11 cellular contexts compared by ENCODE assay signal in the genomic region with DNA sequence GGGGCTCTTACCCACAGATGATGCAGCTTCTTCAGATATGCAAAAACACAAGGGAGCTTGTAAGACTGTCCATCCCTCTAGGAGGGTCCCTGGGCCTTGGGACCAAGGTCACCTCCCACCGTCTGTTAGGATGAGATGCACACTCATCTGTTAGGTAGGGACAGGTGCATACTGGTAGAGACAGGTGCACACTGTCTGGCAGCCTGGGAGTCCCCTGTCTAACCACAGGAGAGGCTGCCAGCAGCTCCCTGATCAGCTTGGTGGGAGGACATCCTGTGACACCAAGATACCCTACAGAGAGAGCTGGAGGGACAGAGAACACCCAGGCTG. TPM values are rescaled to one million over a fixed set of nuclear protein-coding genes. Genes with fewer than 3 reads are reported as not detected.
DNase-seq lines count a peak whose midpoint lies in the region; ATAC-seq, FAIRE-seq and TF ChIP-seq lines count a peak whose summit lies in the region.
"Had no signal": no experiment of that assay in that cellular context is flagged by ENCODE, and none has a peak within 500 bp of the region (broad histone marks: within the 10 kb centered on the region; RNA-seq: fewer than 3 reads in every experiment).

No MANE protein-coding gene starts in this region.

- peaks cover 0 to 2% (median 0%) of the 10 kb centered on the region in 7 donors for H3K9me3 Mint-ChIP-seq in CD14-positive monocyte

- no peak for FAIRE-seq in frontal cortex (lab: Jason Lieb, UNC)

- H3K4me3 Mint-ChIP-seq in CD14-positive monocyte: no peak overlapping the region

- peaks cover 12 to 19% of the 10 kb centered on the region in 2 donors for H3K36me3 Mint-ChIP-seq in CD14-positive monocyte

- peaks cover 9 to 30% (median 21%) of the 10 kb centered on the region in 3 donors for H3K27me3 Mint-ChIP-seq in CD14-positive monocyte (ENCODE audit: low read depth in 3 of 3)

- no peak for DNase-seq in foreskin keratinocyte
- no peak for DNase-seq in RWPE1 (ENCODE audit: low spot score)
- DNase-seq in frontal cortex (ENCODE audit: low spot score in 2 of 2): no peak
- no peak for DNase-seq in CD14-positive monocyte (ENCODE audit: low spot score)
- no peak for DNase-seq in NOMO-1 treated with dmso at 0.1 percent for 144 hours (lab: John Stamatoyannopoulos, UW; ENCODE audit: unreplicated experiment)
- DNase-seq: DMS79 had no signal

- ATAC-seq in GM18502 (IDR thresholded peaks at IDR 0.05; ENCODE audit: poor library complexity, unreplicated experiment) (peak; percentile 23), GM21390 (IDR thresholded peaks at IDR 0.05; ENCODE audit: unreplicated experiment) (peak; percentile 33), HG03354 (IDR thresholded peaks at IDR 0.05; ENCODE audit: poor library complexity, severe bottlenecking, unreplicated experiment) (peak; percentile 35), foreskin keratinocyte (peak; percentile 23)

- H3K27ac Mint-ChIP-seq in CD14-positive monocyte: no peak overlapping the region

- peaks cover 9% of the 10 kb centered on the region for H3K27me3 ChIP-seq in foreskin keratinocyte

- no peaks in the 10 kb centered on the region for H3K4me1 ChIP-seq in foreskin keratinocyte

- intact Hi-C loops in CD14-positive monocyte (cut with micrococcal nuclease): no loop called here

- POLR2A ChIA-PET in RWPE1 (lab: Yijun Ruan, JAX; ENCODE audit: low non-redundant PET): interaction anchor here (0.9 kb wide), 1 partner anchor 14 kb away, joined by 3 read pairs; the partner anchor contains the start of gene TSPAN17

- no peak overlapping the region for H3K27ac ChIP-seq in foreskin keratinocyte
- no peak overlapping the region for H3K27ac ChIP-seq in RWPE1

- peaks cover 23% of the 10 kb centered on the region for H3K4me1 Mint-ChIP-seq in CD14-positive monocyte

- no peak for TF ChIP-seq CTCF in foreskin keratinocyte (conservative IDR thresholded peaks at IDR 0.05)
- TF ChIP-seq CTCF in RWPE1 (conservative IDR thresholded peaks at IDR 0.05; ENCODE audit: low read depth): no peak
- no peak for TF ChIP-seq CTCF in CD14-positive monocyte (IDR thresholded peaks at IDR 0.05)

- CTCF ChIA-PET in RWPE1 (lab: Yijun Ruan, JAX): interaction anchor here (0.5 to 3.1 kb wide), 68 partner anchors 9 to 825 kb away, joined by 3 to 31 read pairs (median 4); partner anchors contain the start of genes HK3 and TSPAN17

RNA-seq across cellular contexts. Expression of gene TSPAN17, which starts 13.2 kb away (rescaled TPM):
- total RNA-seq in foreskin keratinocyte (62.5 and 72.1 TPM in 2 replicates), frontal cortex (21.2 TPM)
- polyA plus RNA-seq in foreskin keratinocyte (56.6 and 61.4 TPM in 2 replicates), CD14-positive monocyte (10 to 100 TPM; 22.2 to 27.7 TPM)

RNA-seq across cellular contexts. Expression of gene EIF4E1B, which starts 30.0 kb away (rescaled TPM):
- total RNA-seq in foreskin keratinocyte: not detected in 2 replicates
- polyA plus RNA-seq in foreskin keratinocyte: not detected in 2 replicates
- under 0.01 TPM for total RNA-seq in frontal cortex
- polyA plus RNA-seq in CD14-positive monocyte: not detected
- total RNA-seq: HT-29, pulmonary artery endothelial cell had no signal

RNA-seq across cellular contexts. Expression of gene SNCB, which starts 30.2 kb away (rescaled TPM):
- total RNA-seq in foreskin keratinocyte (0.78 and 1.3 TPM in 2 replicates), frontal cortex (15.5 TPM)
- polyA plus RNA-seq in foreskin keratinocyte (1.8 and 3.1 TPM in 2 replicates), CD14-positive monocyte (not detected)
- total RNA-seq: HT-29 had no signal

RNA-seq across cellular contexts. Expression of gene GPRIN1, which starts 50.5 kb away (rescaled TPM):
- total RNA-seq in foreskin keratinocyte (16.9 and 18.3 TPM in 2 replicates), frontal cortex (101 TPM)
- polyA plus RNA-seq in foreskin keratinocyte (11.1 and 11.4 TPM in 2 replicates), CD14-positive monocyte (under 1 TPM; 0.05 to 0.30 TPM)
